ENCODE assay signal across 23 cellular contexts in genomic region chr11:70682056-70682455, GRCh38.
"Had no signal": no experiment of that assay in that cellular context is flagged by ENCODE, and none has a peak within 500 bp of the region (broad histone marks: within the 10 kb centered on the region; RNA-seq: fewer than 3 reads in every experiment).

No MANE protein-coding gene starts in this region.

- H3K4me2 ChIP-seq: KMS-11, SK-N-SH had no signal

- H3K9me3 ChIP-seq: SK-N-SH had no signal

- H3K9ac ChIP-seq: KMS-11, SK-N-SH had no signal

- H3K4me1 Mint-ChIP-seq: IgD-negative memory B cell had no signal

- ATAC-seq: K562 had no signal

- H3K27ac Mint-ChIP-seq: IgD-negative memory B cell had no signal

- FAIRE-seq: HTR-8/SVneo, K562, RCC 7860 had no signal

- DNase-seq: Kasumi-1, MM.1S, NCI-H1092 treated with DMSO at 0.1 percent for 48 hours, NCI-H1436, NCI-H187, NCI-H2029, NCI-H2081 treated with DMSO at 0.1 percent for 48 hours, NCI-H2171, NCI-H226, NCI-H446, NCI-H510A, NCI-H524 treated with DMSO at 0.1 percent for 48 hours, NCI-H69, NCI-H774, RPMI8226, SHP77, SK-N-SH had no signal

- H3K4me3 ChIP-seq: K562 had no signal

- H3K27ac ChIP-seq: HL-60, KMS-11 had no signal

- H3K36me3 Mint-ChIP-seq: IgD-negative memory B cell had no signal
